In genomic region chr17:62473030-62473982, GRCh38 we compare ENCODE assay signal across 1 cellular context.
TF ChIP-seq lines count a peak whose summit lies in the region.
"Not testable (repeated sequence)": the region's sequence is repeated elsewhere in the genome, so short reads cannot be mapped to it uniquely, and the experiment has no call there.

No MANE protein-coding gene starts in this region.

TF ChIP-seq in HepG2, 621 proteins besides CTCF, POLR2A, EP300 and RAD21 (continued from another document):
- TF ChIP-seq ARID5B (CRISPR knock-in tag; IDR thresholded peaks at IDR 0.05), result peak; percentile 60
- peak; percentile 52; the same call in 1 of the 2 replicates for TF ChIP-seq HOMEZ (CRISPR knock-in tag; IDR thresholded peaks at IDR 0.05; ENCODE audit: low read depth)
- peak; percentile 51 for TF ChIP-seq ATF7 (IDR thresholded peaks at IDR 0.05)
- TF ChIP-seq ATF7 (CRISPR knock-in tag; IDR thresholded peaks at IDR 0.05), result peak; percentile 65; the same call in 1 of the 2 replicates
- peak; percentile 35; the same call in 1 of the 2 replicates for TF ChIP-seq ZNF543 (CRISPR knock-in tag; IDR thresholded peaks at IDR 0.05)
- TF ChIP-seq HNF4G (IDR thresholded peaks at IDR 0.05; ENCODE audit: borderline replicate concordance, low read depth, low read length), result peak; percentile 47
- TF ChIP-seq HNF4G (CRISPR knock-in tag; IDR thresholded peaks at IDR 0.05; ENCODE audit: borderline replicate concordance, low read depth); SOX6 (IDR thresholded peaks at IDR 0.05); MAZ (CRISPR knock-in tag; IDR thresholded peaks at IDR 0.05; ENCODE audit: low read depth): not testable (repeated sequence)
- TF ChIP-seq ZNF691 (CRISPR knock-in tag; IDR thresholded peaks at IDR 0.05; ENCODE audit: borderline replicate concordance, low read depth), result peak; percentile 39; the same call in 1 of the 2 replicates
- TF ChIP-seq DRAP1 (CRISPR knock-in tag; IDR thresholded peaks at IDR 0.05), result 0 out of 2 replicates have a peak, but pooled peaks have one; percentile 11
- 0 out of 2 replicates have a peak, but pooled peaks have one; percentile 23 for TF ChIP-seq PHF21A (CRISPR knock-in tag; IDR thresholded peaks at IDR 0.05)
- TF ChIP-seq SOX6 (CRISPR knock-in tag; IDR thresholded peaks at IDR 0.05), result peak; percentile 96
- peak; percentile 60 for TF ChIP-seq FOSL2 (CRISPR knock-in tag; IDR thresholded peaks at IDR 0.05)
- TF ChIP-seq ZNF644 (CRISPR knock-in tag; IDR thresholded peaks at IDR 0.05; ENCODE audit: low read depth), result peak; percentile 65; the same call in 1 of the 2 replicates
- TF ChIP-seq RARA (CRISPR knock-in tag; IDR thresholded peaks at IDR 0.05), result peak; percentile 75
- TF ChIP-seq MAZ (IDR thresholded peaks at IDR 0.05; ENCODE audit: borderline replicate concordance, low read depth, low read length), result 0 out of 2 replicates have a peak, but pooled peaks have one; percentile 28
- 0 out of 2 replicates have a peak, but pooled peaks have one; percentile 29 for TF ChIP-seq CREB1 (IDR thresholded peaks at IDR 0.05)
- peak; percentile 43; the same call in 1 of the 2 replicates for TF ChIP-seq CREB1 (CRISPR knock-in tag; IDR thresholded peaks at IDR 0.05)
- peak; percentile 92 for TF ChIP-seq JUN (CRISPR knock-in tag; IDR thresholded peaks at IDR 0.05)
- peak; percentile 59 for TF ChIP-seq SALL1 (CRISPR knock-in tag; IDR thresholded peaks at IDR 0.05)
- peak; percentile 68; the same call in 1 of the 2 replicates for TF ChIP-seq RXRB (CRISPR knock-in tag; IDR thresholded peaks at IDR 0.05; ENCODE audit: borderline replicate concordance)
- TF ChIP-seq HNF4A (CRISPR knock-in tag; IDR thresholded peaks at IDR 0.05), result peak; percentile 75
